12 cellular contexts compared by ENCODE assay signal in the genomic region with DNA sequence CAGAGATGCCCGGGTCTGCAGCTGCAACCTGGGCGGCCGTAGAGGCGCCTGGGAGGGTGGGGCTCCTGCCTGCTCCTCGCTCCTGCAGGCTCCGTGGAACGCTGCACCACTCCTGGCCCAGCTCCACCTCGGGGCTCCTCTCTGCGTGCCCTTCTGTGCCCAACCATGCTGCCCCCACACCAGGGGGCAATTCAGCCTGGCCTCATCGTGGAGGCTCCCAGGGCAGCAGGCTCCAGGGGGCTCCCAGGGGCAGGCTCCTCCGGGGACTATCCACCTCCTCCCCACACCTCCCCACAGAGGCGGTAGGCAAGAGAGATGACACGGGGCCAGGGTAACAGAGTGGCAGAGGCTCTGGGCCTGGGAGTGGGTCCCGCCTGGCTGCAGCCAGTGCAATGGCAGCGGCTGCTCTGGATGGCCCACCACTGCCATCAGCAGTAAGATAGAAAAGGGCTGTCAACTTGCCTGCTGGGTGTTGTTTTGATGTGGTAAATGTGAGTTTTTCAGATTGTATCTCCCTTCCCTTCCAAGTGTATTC. TPM values are rescaled to one million over a fixed set of nuclear protein-coding genes. Genes with fewer than 3 reads are reported as not detected.
A peak's percentile ranks its signal among the peaks of the same experiment; 100 is the strongest.
DNase-seq lines count a peak whose midpoint lies in the region; ATAC-seq, FAIRE-seq and TF ChIP-seq lines count a peak whose summit lies in the region.
"Had no signal": no experiment of that assay in that cellular context is flagged by ENCODE, and none has a peak within 500 bp of the region (broad histone marks: within the 10 kb centered on the region; RNA-seq: fewer than 3 reads in every experiment).

No MANE protein-coding gene starts in this region.

- no peak overlapping the region for H3K4ac ChIP-seq in neuronal stem cell (ENCODE audit: low read length)

- no peak overlapping the region for H3K4me2 ChIP-seq in GM23338
- H3K4me2 ChIP-seq in neuronal stem cell (ENCODE audit: insufficient read depth, low read length, poor library complexity, severe bottlenecking): no peak overlapping the region

- no peak overlapping the region for H4K91ac ChIP-seq in neuronal stem cell (ENCODE audit: low read depth, low read length, poor library complexity)

- H2BK15ac ChIP-seq in neuronal stem cell (ENCODE audit: low read length): no peak overlapping the region

- no peaks in the 10 kb centered on the region for H3K79me1 ChIP-seq in neuronal stem cell (ENCODE audit: low read depth, low read length)

- H3K27me3 ChIP-seq in GM23338 (ENCODE audit: insufficient read depth): no peaks in the 10 kb centered on the region
- no peaks in the 10 kb centered on the region for H3K27me3 ChIP-seq in neuronal stem cell (ENCODE audit: control insufficient read depth in 3 of 3, insufficient read depth in 3 of 3, low read depth in 1 of 3, low read length in 3 of 3)

- DNase-seq in GM23338 (ENCODE audit: low spot score) (no peak), neuronal stem cell (ENCODE audit: low spot score) (no peak), HPDE6-E6E7 (ENCODE audit: extremely low spot score) (no peak), type B pancreatic cell (ENCODE audit: extremely low spot score, unreplicated experiment) (no peak), SIG-M5 treated with dmso at 0.1 percent for 504 hours (lab: John Stamatoyannopoulos, UW; ENCODE audit: unreplicated experiment) (no peak), urothelium cell line (ENCODE audit: low spot score) (no peak)
- peak; percentile 78 for DNase-seq in activated CD4-positive, alpha-beta T cell treated with anti-CD3 and anti-CD28 coated beads, Interleukin-2, amount 10 ng/mL, durations not matched to agents 7 days and 5 days
- DNase-seq: GF-D8, NCI-H2107, occipital lobe had no signal

- CTCF ChIA-PET in activated CD4-positive, alpha-beta T cell treated with anti-CD3 and anti-CD28 coated beads, Interleukin-2, amount 10 ng/mL, durations not matched to agents 7 days and 5 days (lab: Charles Lee): interaction anchor here (1.0 to 2.3 kb wide), 5 partner anchors 9 to 152 kb away, joined by 3 to 14 read pairs (median 4); a partner anchor contains a TSS

- H3K4me3 ChIP-seq in GM23338: no peak overlapping the region
- no peak overlapping the region for H3K4me3 ChIP-seq in neuronal stem cell (ENCODE audit: low read length in 2 of 2)

- no peak overlapping the region for H2AK5ac ChIP-seq in neuronal stem cell (ENCODE audit: low read depth, low read length)

- no peak for FAIRE-seq in urothelium cell line (lab: Jason Lieb, UNC)
- FAIRE-seq: bronchial epithelial cell had no signal

- H2BK5ac ChIP-seq in neuronal stem cell (ENCODE audit: low read length): no peak overlapping the region

- no peak overlapping the region for H2BK12ac ChIP-seq in neuronal stem cell (ENCODE audit: low read length)

- H2AFZ ChIP-seq in GM23338 (no peak overlapping the region), neuronal stem cell (ENCODE audit: low read length) (no peak overlapping the region)

- no peaks in the 10 kb centered on the region for H4K20me1 ChIP-seq in GM23338 (replicated peaks; ENCODE audit: insufficient read depth)

- no peak overlapping the region for H4K8ac ChIP-seq in neuronal stem cell (ENCODE audit: low read depth, low read length)

- no peaks in the 10 kb centered on the region for H3K79me2 ChIP-seq in GM23338 (replicated peaks; ENCODE audit: insufficient read depth)

- H3K4me1 Mint-ChIP-seq in GM23338 (peaks cover 10% of the 10 kb centered on the region), type B pancreatic cell (ENCODE audit: unreplicated experiment) (peaks cover 7% of the 10 kb centered on the region)
- H3K4me1 Mint-ChIP-seq in activated CD4-positive, alpha-beta T cell treated with anti-CD3 and anti-CD28 coated beads, Interleukin-2, amount 10 ng/mL, durations not matched to agents 7 days and 5 days: peaks cover 90% of the 10 kb centered on the region
- peaks cover 93% of the 10 kb centered on the region for H3K4me1 Mint-ChIP-seq in activated naive CD4-positive, alpha-beta T cell treated with anti-CD3 and anti-CD28 coated beads, Interleukin-2, amount 50 U/mL, for 24 hours

- H3K36me3 Mint-ChIP-seq in GM23338 (ENCODE audit: low read depth) (no peaks in the 10 kb centered on the region; the same call in 2 of the 3 replicates), type B pancreatic cell (no peaks in the 10 kb centered on the region)
- H3K36me3 Mint-ChIP-seq in activated CD4-positive, alpha-beta T cell treated with anti-CD3 and anti-CD28 coated beads, Interleukin-2, amount 10 ng/mL, durations not matched to agents 7 days and 5 days (ENCODE audit: low read depth): peaks cover 27% of the 10 kb centered on the region
- H3K36me3 Mint-ChIP-seq in activated naive CD4-positive, alpha-beta T cell treated with anti-CD3 and anti-CD28 coated beads, Interleukin-2, amount 50 U/mL, for 24 hours: peaks cover 6% of the 10 kb centered on the region

- H3K18ac ChIP-seq in neuronal stem cell (ENCODE audit: low read length): peak overlapping the region; percentile 65

- no peak overlapping the region for H3K27ac Mint-ChIP-seq in GM23338
- peak overlapping the region; percentile 99 for H3K27ac Mint-ChIP-seq in activated CD4-positive, alpha-beta T cell treated with anti-CD3 and anti-CD28 coated beads, Interleukin-2, amount 10 ng/mL, durations not matched to agents 7 days and 5 days
- H3K27ac Mint-ChIP-seq in activated naive CD4-positive, alpha-beta T cell treated with anti-CD3 and anti-CD28 coated beads, Interleukin-2, amount 50 U/mL, for 24 hours: peak overlapping the region; percentile 99
- no peak overlapping the region for H3K27ac Mint-ChIP-seq in type B pancreatic cell

- peaks cover 2% of the 10 kb centered on the region for H3K27me3 Mint-ChIP-seq in GM23338 (ENCODE audit: insufficient read depth, low read depth, poor library complexity)
- H3K27me3 Mint-ChIP-seq in activated CD4-positive, alpha-beta T cell treated with anti-CD3 and anti-CD28 coated beads, Interleukin-2, amount 10 ng/mL, durations not matched to agents 7 days and 5 days: no peaks in the 10 kb centered on the region
- no peaks in the 10 kb centered on the region for H3K27me3 Mint-ChIP-seq in activated naive CD4-positive, alpha-beta T cell treated with anti-CD3 and anti-CD28 coated beads, Interleukin-2, amount 50 U/mL, for 24 hours
- H3K27me3 Mint-ChIP-seq in type B pancreatic cell: no peaks in the 10 kb centered on the region

- H3K27ac ChIP-seq in GM23338 (ENCODE audit: low read depth) (no peak overlapping the region), neuronal stem cell (replicated peaks; ENCODE audit: low read length) (no peak overlapping the region)

- H3K9me2 ChIP-seq in GM23338 (ENCODE audit: insufficient read depth): 0 out of 2 replicates have a peak, but pooled peaks cover under 1% of the 10 kb centered on the region

- H3K9me3 Mint-ChIP-seq in GM23338 (no peaks in the 10 kb centered on the region; the same call in 2 of the 3 replicates), type B pancreatic cell (no peaks in the 10 kb centered on the region)
- H3K9me3 Mint-ChIP-seq in activated CD4-positive, alpha-beta T cell treated with anti-CD3 and anti-CD28 coated beads, Interleukin-2, amount 10 ng/mL, durations not matched to agents 7 days and 5 days: no peaks in the 10 kb centered on the region
- no peaks in the 10 kb centered on the region for H3K9me3 Mint-ChIP-seq in activated naive CD4-positive, alpha-beta T cell treated with anti-CD3 and anti-CD28 coated beads, Interleukin-2, amount 50 U/mL, for 24 hours

- peak; percentile 74 for ATAC-seq in GM23338

- no peak overlapping the region for H3K9ac ChIP-seq in neuronal stem cell (ENCODE audit: low read depth, low read length, poor library complexity)

- H3K14ac ChIP-seq in neuronal stem cell (ENCODE audit: low read length): peak overlapping the region; percentile 15

- H3F3A ChIP-seq in GM23338 (replicated peaks; ENCODE audit: low read depth): no peaks in the 10 kb centered on the region

- H3K36me3 ChIP-seq in GM23338 (ENCODE audit: insufficient read depth): no peaks in the 10 kb centered on the region
- no peaks in the 10 kb centered on the region for H3K36me3 ChIP-seq in neuronal stem cell (replicated peaks in 1 of 2; ENCODE audit: control insufficient read depth in 2 of 2, insufficient read depth in 2 of 2, low read length in 2 of 2)

- H3K9me3 ChIP-seq in neuronal stem cell (replicated peaks in 1 of 2; ENCODE audit: control insufficient read depth in 2 of 2, insufficient read depth in 1 of 2, low read depth in 1 of 2, low read length in 2 of 2): no peaks in the 10 kb centered on the region

- no peak overlapping the region for H2BK120ac ChIP-seq in neuronal stem cell (ENCODE audit: low read depth, low read length)

- no CpG with 5 or more reads among the region's 15 CpGs for WGBS in neuronal stem cell (ENCODE audit: extremely low coverage in 2 of 2, insufficient read length in 2 of 2, insufficient replicate concordance in 1 of 2), 2 donors

- TF ChIP-seq CTCF in GM23338 (conservative IDR thresholded peaks at IDR 0.05; ENCODE audit: low read depth in 2 of 2): 0 out of 4 replicates have a peak, but pooled peaks of 1 of the 2 experiments have one; percentile 11
- no peak for TF ChIP-seq CTCF in type B pancreatic cell (conservative IDR thresholded peaks at IDR 0.05)

- H3K4me3 Mint-ChIP-seq in GM23338 (no peak overlapping the region; the same call in 2 of the 3 replicates), type B pancreatic cell (no peak overlapping the region)
- H3K4me3 Mint-ChIP-seq in activated CD4-positive, alpha-beta T cell treated with anti-CD3 and anti-CD28 coated beads, Interleukin-2, amount 10 ng/mL, durations not matched to agents 7 days and 5 days: peak overlapping the region; percentile 84
- peak overlapping the region; percentile 90 for H3K4me3 Mint-ChIP-seq in activated naive CD4-positive, alpha-beta T cell treated with anti-CD3 and anti-CD28 coated beads, Interleukin-2, amount 50 U/mL, for 24 hours

- H3K4me1 ChIP-seq in GM23338 (ENCODE audit: insufficient read depth): peaks cover 11% of the 10 kb centered on the region; the same call in 1 of the 2 replicates
- no peaks in the 10 kb centered on the region for H3K4me1 ChIP-seq in neuronal stem cell (ENCODE audit: control insufficient read depth in 2 of 2, insufficient read depth in 1 of 2, low read depth in 1 of 2, low read length in 2 of 2)

- H3K23ac ChIP-seq in neuronal stem cell (ENCODE audit: low read depth, low read length, poor library complexity): peak overlapping the region; percentile 28

- POLR2A ChIA-PET in activated CD4-positive, alpha-beta T cell treated with anti-CD3 and anti-CD28 coated beads, Interleukin-2, amount 10 ng/mL, durations not matched to agents 7 days and 5 days (lab: Charles Lee): interaction anchor here (1.6 kb wide), 1 partner anchor 152 kb away, joined by 7 read pairs; no protein-coding TSS in a partner anchor

TF ChIP-seq in GM23338, 12 proteins besides CTCF, POLR2A, EP300 and RAD21 (continues in another document):
- TF ChIP-seq EZH2 (IDR thresholded peaks at IDR 0.05; ENCODE audit: low read depth, unreplicated experiment) (no peak), NANOG (IDR thresholded peaks at IDR 0.05; ENCODE audit: borderline replicate concordance) (no peak)

RNA-seq across cellular contexts. Expression of a gene that starts 22.4 kb away (rescaled TPM):
- total RNA-seq in GM23338 (2014; rRNA removed; shearing (Covaris generic)): 2.6 and 3.9 TPM in 2 replicates
- polyA plus RNA-seq in GM23338 (2016; fragmentation: Nextera tagmentation; extraction: Ambion mirVana): 0.78 and 0.89 TPM in 2 replicates
- total RNA-seq in activated CD4-positive, alpha-beta T cell treated with anti-CD3 and anti-CD28 coated beads, Interleukin-2, amount 10 ng/mL, durations not matched to agents 7 days and 5 days: 10 to 100 TPM; 45.0 to 55.2 TPM
- 4.1 TPM for polyA plus RNA-seq in neuronal stem cell (2013, experiment 1 of 2)
- 4.5 TPM for polyA plus RNA-seq in neuronal stem cell (2013, experiment 2 of 2)
- 1.00 and 5.2 TPM in 2 replicates for total RNA-seq in type B pancreatic cell (ENCODE audit: low replicate concordance)

Comparison
In these comparisons a context has a peak if more than half of its experiments do, and no peak if none do; other contexts are left out.
1. H3K27ac Mint-ChIP-seq: peak in activated CD4-positive, alpha-beta T cell treated with anti-CD3 and anti-CD28 coated beads, Interleukin-2, amount 10 ng/mL, durations not matched to agents 7 days and 5 days (single experiment) and activated naive CD4-positive, alpha-beta T cell treated with anti-CD3 and anti-CD28 coated beads, Interleukin-2, amount 50 U/mL, for 24 hours (single experiment); none in GM23338 (single experiment) and type B pancreatic cell (single experiment).
2. H3K4me3 Mint-ChIP-seq: peak in activated CD4-positive, alpha-beta T cell treated with anti-CD3 and anti-CD28 coated beads, Interleukin-2, amount 10 ng/mL, durations not matched to agents 7 days and 5 days (single experiment) and activated naive CD4-positive, alpha-beta T cell treated with anti-CD3 and anti-CD28 coated beads, Interleukin-2, amount 50 U/mL, for 24 hours (single experiment); none in GM23338 (single experiment) and type B pancreatic cell (single experiment).